Comparison of ENCODE assay signal across 9 cellular contexts in genomic region chr9:85940275-85940831, GRCh38. TPM values are rescaled to one million over a fixed set of nuclear protein-coding genes. Genes with fewer than 3 reads are reported as not detected.
DNase-seq lines count a peak whose midpoint lies in the region; ATAC-seq and TF ChIP-seq lines count a peak whose summit lies in the region.
"Had no signal": no experiment of that assay in that cellular context is flagged by ENCODE, and none has a peak within 500 bp of the region (broad histone marks: within the 10 kb centered on the region; RNA-seq: fewer than 3 reads in every experiment).

No MANE protein-coding gene starts in this region.

- H3K27ac Mint-ChIP-seq in activated T-helper 1 cell treated with anti-CD3 and anti-CD28 coated beads, Interleukin-12 subunit alpha, Interleukin-12 subunit beta, Interleukin-2, Interleukin-4 antibody, amounts not matched to agents 30 ng/mL and 10 ng/mL and 1 ng/mL, durations not matched to agents 14 hours and 24 hours and 36 hours = peak overlapping the region; percentile 97

- no peaks in the 10 kb centered on the region for H3K9me3 Mint-ChIP-seq in activated T-helper 1 cell treated with anti-CD3 and anti-CD28 coated beads, Interleukin-12 subunit alpha, Interleukin-12 subunit beta, Interleukin-2, Interleukin-4 antibody, amounts not matched to agents 30 ng/mL and 10 ng/mL and 1 ng/mL, durations not matched to agents 14 hours and 24 hours and 36 hours
- H3K9me3 Mint-ChIP-seq: effector memory CD8-positive, alpha-beta T cell had no signal

- ATAC-seq in heart right ventricle (no peak), left ventricle myocardium superior (no peak)

- peak overlapping the region; percentile 19 to 99 (median 92) for H3K4me3 ChIP-seq in heart right ventricle
- H3K4me3 ChIP-seq in kidney epithelial cell (ENCODE audit: low read depth, low read length) = peak overlapping the region; percentile 41
- peak overlapping the region; percentile 34 for H3K4me3 ChIP-seq in urinary bladder (ENCODE audit: low read depth, low read length)

- intact Hi-C loops in heart right ventricle (cut with DNase I) (no loop called here), left ventricle myocardium superior (cut with micrococcal nuclease) (no loop called here)
- intact Hi-C loops in activated T-helper 1 cell treated with anti-CD3 and anti-CD28 coated beads, Interleukin-12 subunit alpha, Interleukin-12 subunit beta, Interleukin-2, Interleukin-4 antibody, amounts not matched to agents 30 ng/mL and 10 ng/mL and 1 ng/mL, durations not matched to agents 14 hours and 24 hours and 36 hours (cut with micrococcal nuclease) = loop anchor here (1.0 to 10.0 kb wide), 6 partner anchors 136 to 1644 kb away; partner anchors contain the start of gene TUT7

- CTCF ChIA-PET in GM10248 (lab: Yijun Ruan, JAX) = no interaction called here

- no peak for TF ChIP-seq CTCF in heart right ventricle (IDR thresholded peaks at IDR 0.05)
- TF ChIP-seq CTCF in kidney epithelial cell (IDR thresholded peaks at IDR 0.05; ENCODE audit: insufficient read depth, low read length, poor library complexity, severe bottlenecking) = no peak
- TF ChIP-seq CTCF in GM10248 (IDR thresholded peaks at IDR 0.05; ENCODE audit: control extremely low read depth, extremely low read depth, low read depth, missing control alignments) = no peak

- no peaks in the 10 kb centered on the region for H3K27me3 Mint-ChIP-seq in activated T-helper 1 cell treated with anti-CD3 and anti-CD28 coated beads, Interleukin-12 subunit alpha, Interleukin-12 subunit beta, Interleukin-2, Interleukin-4 antibody, amounts not matched to agents 30 ng/mL and 10 ng/mL and 1 ng/mL, durations not matched to agents 14 hours and 24 hours and 36 hours (ENCODE audit: insufficient read depth)
- H3K27me3 Mint-ChIP-seq: effector memory CD8-positive, alpha-beta T cell had no signal

- H3K27ac ChIP-seq in heart right ventricle = peak overlapping the region; percentile 41 to 98 (median 94)
- H3K27ac ChIP-seq in urinary bladder (ENCODE audit: low read depth) = no peak overlapping the region

- peaks cover 2 to 38% (median 33%) of the 10 kb centered on the region in 9 donors for H3K4me1 ChIP-seq in heart right ventricle
- H3K4me1 ChIP-seq in urinary bladder (ENCODE audit: insufficient read depth) = no peaks in the 10 kb centered on the region

- H3K4me1 Mint-ChIP-seq in activated T-helper 1 cell treated with anti-CD3 and anti-CD28 coated beads, Interleukin-12 subunit alpha, Interleukin-12 subunit beta, Interleukin-2, Interleukin-4 antibody, amounts not matched to agents 30 ng/mL and 10 ng/mL and 1 ng/mL, durations not matched to agents 14 hours and 24 hours and 36 hours (ENCODE audit: low read depth) = peaks cover 16% of the 10 kb centered on the region

- POLR2A ChIA-PET in GM10248 (lab: Yijun Ruan, JAX) = interaction anchor here (0.5 kb wide), 1 partner anchor 18 kb away, joined by 5 read pairs; no protein-coding TSS in a partner anchor

- H3K27me3 ChIP-seq in heart right ventricle (no peaks in the 10 kb centered on the region), kidney epithelial cell (ENCODE audit: control insufficient read depth, insufficient read depth, low read length) (no peaks in the 10 kb centered on the region)

- WGBS in heart right ventricle, 2 donors = 24 to 25% methylated on average over 13 of the region's 13 CpGs
- WGBS in urinary bladder = 24% methylated on average over 13 of the region's 13 CpGs

- no peaks in the 10 kb centered on the region for H3K9me3 ChIP-seq in heart right ventricle

- DNase-seq in heart right ventricle (no peak), left ventricle myocardium superior (no peak), kidney epithelial cell (ENCODE audit: low read depth) (no peak), germinal center (ENCODE audit: low spot score) (no peak), GM10248 (ENCODE audit: extremely low spot score) (no peak)
- no peak for DNase-seq in activated T-helper 1 cell treated with anti-CD3 and anti-CD28 coated beads, Interleukin-12 subunit alpha, Interleukin-12 subunit beta, Interleukin-2, Interleukin-4 antibody, amounts not matched to agents 30 ng/mL and 10 ng/mL and 1 ng/mL, durations not matched to agents 14 hours and 24 hours and 36 hours (ENCODE audit: low spot score)
- DNase-seq in activated T-cell treated with anti-CD3 and anti-CD28 coated beads, Interleukin-2, amount 50 U/mL, for 48 hours = no peak

- no peak overlapping the region for H3K4me3 Mint-ChIP-seq in activated T-helper 1 cell treated with anti-CD3 and anti-CD28 coated beads, Interleukin-12 subunit alpha, Interleukin-12 subunit beta, Interleukin-2, Interleukin-4 antibody, amounts not matched to agents 30 ng/mL and 10 ng/mL and 1 ng/mL, durations not matched to agents 14 hours and 24 hours and 36 hours

- peaks cover 0 to 31% (median 0%) of the 10 kb centered on the region in 9 donors for H3K36me3 ChIP-seq in heart right ventricle
- peaks cover 1% of the 10 kb centered on the region for H3K36me3 ChIP-seq in kidney epithelial cell (ENCODE audit: control insufficient read depth, insufficient read depth, low read length)
- H3K36me3 ChIP-seq in urinary bladder (ENCODE audit: insufficient read depth) = no peaks in the 10 kb centered on the region

- peaks cover 15% of the 10 kb centered on the region for H3K36me3 Mint-ChIP-seq in activated T-helper 1 cell treated with anti-CD3 and anti-CD28 coated beads, Interleukin-12 subunit alpha, Interleukin-12 subunit beta, Interleukin-2, Interleukin-4 antibody, amounts not matched to agents 30 ng/mL and 10 ng/mL and 1 ng/mL, durations not matched to agents 14 hours and 24 hours and 36 hours (ENCODE audit: low read depth)

RNA-seq across cellular contexts. Expression of gene NAA35, which starts 0.6 kb away (rescaled TPM):
- 10 to 100 TPM; 16.4 to 21.2 (median 18.4) TPM for total RNA-seq in heart right ventricle
- polyA plus RNA-seq in heart right ventricle = 1 to 10 TPM; 3.8 to 6.6 TPM
- total RNA-seq in left ventricle myocardium superior = 18.2 TPM
- 28.6 and 32.9 TPM in 2 replicates for total RNA-seq in activated T-helper 1 cell treated with anti-CD3 and anti-CD28 coated beads, Interleukin-12 subunit alpha, Interleukin-12 subunit beta, Interleukin-2, Interleukin-4 antibody, amounts not matched to agents 30 ng/mL and 10 ng/mL and 1 ng/mL, durations not matched to agents 14 hours and 24 hours and 36 hours
- 25.3 and 30.3 TPM in 2 replicates for total RNA-seq in kidney epithelial cell
- 43.8 TPM for total RNA-seq in urinary bladder
- polyA plus RNA-seq in urinary bladder = 11.2 TPM

Comparison
In these comparisons a context has a peak if more than half of its experiments do, and no peak if none do; other contexts are left out.
1. H3K4me3 ChIP-seq: peak in every context shown above with its lines; median percentile 92 in heart right ventricle; 41 in kidney epithelial cell; 34 in urinary bladder.